ENCODE assay signal across 8 cellular contexts in genomic region chr6:34055223-34055933, GRCh38.
DNase-seq lines count a peak whose midpoint lies in the region; ATAC-seq and TF ChIP-seq lines count a peak whose summit lies in the region.

No MANE protein-coding gene starts in this region.

- no peaks in the 10 kb centered on the region for H3K9me3 Mint-ChIP-seq in activated CD8-positive, alpha-beta T cell treated with anti-CD3 and anti-CD28 coated beads, Interleukin-2, amount 10 ng/mL, durations not matched to agents 7 days and 5 days (ENCODE audit: insufficient read depth)
- no peaks in the 10 kb centered on the region for H3K9me3 Mint-ChIP-seq in endodermal cell

- peaks cover 18% of the 10 kb centered on the region for H3K4me1 ChIP-seq in BE2C
- no peaks in the 10 kb centered on the region for H3K4me1 ChIP-seq in HAP-1
- H3K4me1 ChIP-seq in endodermal cell (ENCODE audit: control insufficient read depth, insufficient read depth, low read length), result peaks cover 7% of the 10 kb centered on the region

- POLR2A ChIA-PET in activated CD8-positive, alpha-beta T cell treated with anti-CD3 and anti-CD28 coated beads, Interleukin-2, amount 10 ng/mL, durations not matched to agents 7 days and 5 days (lab: Charles Lee), result interaction anchor here (1.1 kb wide), 1 partner anchor 100 kb away, joined by 3 read pairs; no protein-coding TSS in a partner anchor

- peak; percentile 86 for DNase-seq in BE2C
- peak; percentile 53 to 88 for DNase-seq in HAP-1 (ENCODE audit: low spot score in 2 of 2)
- DNase-seq in NCI-H82 (lab: John Stamatoyannopoulos, UW), result peak; percentile 93
- DNase-seq in activated CD8-positive, alpha-beta T cell treated with anti-CD3 and anti-CD28 coated beads, Interleukin-2, amount 10 ng/mL, durations not matched to agents 7 days and 5 days, result peak; percentile 74
- DNase-seq in endodermal cell, result peak; percentile 92
- DNase-seq in myocyte (ENCODE audit: low read depth), result peak; percentile 73
- peak; percentile 35 for DNase-seq in stimulated activated CD8-positive, alpha-beta memory T cell treated with anti-CD3 and anti-CD28 coated beads, Interleukin-7, amount 100 ng/mL, for 24 hours (ENCODE audit: low read depth)

- no peak overlapping the region for H3K27ac Mint-ChIP-seq in activated CD8-positive, alpha-beta T cell treated with anti-CD3 and anti-CD28 coated beads, Interleukin-2, amount 10 ng/mL, durations not matched to agents 7 days and 5 days
- H3K27ac Mint-ChIP-seq in endodermal cell, result no peak overlapping the region

- peak; percentile 85 for ATAC-seq in activated CD8-positive, alpha-beta T cell treated with anti-CD3 and anti-CD28 coated beads, Interleukin-2, amount 10 ng/mL, durations not matched to agents 7 days and 5 days
- ATAC-seq in HG03521 (IDR thresholded peaks at IDR 0.05; ENCODE audit: unreplicated experiment), result no peak

- H3K36me3 ChIP-seq in BE2C (no peaks in the 10 kb centered on the region), HAP-1 (replicated peaks) (no peaks in the 10 kb centered on the region), endodermal cell (ENCODE audit: control insufficient read depth, insufficient read depth, low read length) (no peaks in the 10 kb centered on the region)

- H3K27me3 Mint-ChIP-seq in activated CD8-positive, alpha-beta T cell treated with anti-CD3 and anti-CD28 coated beads, Interleukin-2, amount 10 ng/mL, durations not matched to agents 7 days and 5 days (ENCODE audit: low read depth), result peaks cover 13% of the 10 kb centered on the region
- H3K27me3 Mint-ChIP-seq in endodermal cell (ENCODE audit: insufficient read depth), result peaks cover 8% of the 10 kb centered on the region

- H3K27me3 ChIP-seq in BE2C (no peaks in the 10 kb centered on the region), HAP-1 (ENCODE audit: low read depth) (no peaks in the 10 kb centered on the region), endodermal cell (ENCODE audit: control insufficient read depth, insufficient read depth, low read length, poor library complexity, severe bottlenecking) (no peaks in the 10 kb centered on the region)

- no peak overlapping the region for H3K27ac ChIP-seq in endodermal cell (ENCODE audit: low read depth, low read length)

- no peaks in the 10 kb centered on the region for H3K9me3 ChIP-seq in BE2C
- no peaks in the 10 kb centered on the region for H3K9me3 ChIP-seq in HAP-1
- no peaks in the 10 kb centered on the region for H3K9me3 ChIP-seq in endodermal cell (ENCODE audit: control insufficient read depth, low read length)

- H3K4me3 ChIP-seq in BE2C (ENCODE audit: low read depth, low read length), result no peak overlapping the region
- H3K4me3 ChIP-seq in HAP-1, result no peak overlapping the region
- no peak overlapping the region for H3K4me3 ChIP-seq in endodermal cell (ENCODE audit: low read length)

- 78 to 99% methylated on average over 11 to 18 of the region's 18 CpGs for WGBS in endodermal cell (ENCODE audit: insufficient coverage in 1 of 2, insufficient read length in 1 of 2), 2 experiments

- peak; percentile 94 for TF ChIP-seq CTCF in BE2C (IDR thresholded peaks at IDR 0.05; ENCODE audit: low read depth, low read length)
- TF ChIP-seq CTCF in endodermal cell (conservative IDR thresholded peaks at IDR 0.05), result peak; percentile 93

- no peak overlapping the region for H3K4me3 Mint-ChIP-seq in activated CD8-positive, alpha-beta T cell treated with anti-CD3 and anti-CD28 coated beads, Interleukin-2, amount 10 ng/mL, durations not matched to agents 7 days and 5 days
- no peak overlapping the region for H3K4me3 Mint-ChIP-seq in endodermal cell

- H3K36me3 Mint-ChIP-seq in activated CD8-positive, alpha-beta T cell treated with anti-CD3 and anti-CD28 coated beads, Interleukin-2, amount 10 ng/mL, durations not matched to agents 7 days and 5 days (ENCODE audit: low read depth), result no peaks in the 10 kb centered on the region
- H3K36me3 Mint-ChIP-seq in endodermal cell (ENCODE audit: low read depth), result no peaks in the 10 kb centered on the region

- in situ Hi-C loops in HAP-1 (cut with MboI; ENCODE audit: low sequenced_read_pairs), result loop anchor here (5.0 kb wide), 1 partner anchor 97 kb away; no protein-coding TSS in a partner anchor

- H3K9ac ChIP-seq in endodermal cell (ENCODE audit: extremely low read depth, low read length, poor library complexity, severe bottlenecking), result no peak overlapping the region

- CTCF ChIA-PET in activated CD8-positive, alpha-beta T cell treated with anti-CD3 and anti-CD28 coated beads, Interleukin-2, amount 10 ng/mL, durations not matched to agents 7 days and 5 days (lab: Charles Lee), result interaction anchor here (0.7 to 1.9 kb wide), 18 partner anchors 10 to 344 kb away, joined by 3 to 19 read pairs (median 4); partner anchors contain the start of gene UQCC2

- H3K4me1 Mint-ChIP-seq in activated CD8-positive, alpha-beta T cell treated with anti-CD3 and anti-CD28 coated beads, Interleukin-2, amount 10 ng/mL, durations not matched to agents 7 days and 5 days (ENCODE audit: low read depth), result no peaks in the 10 kb centered on the region
- H3K4me1 Mint-ChIP-seq in endodermal cell, result peaks cover 26% of the 10 kb centered on the region

Comparison
In these comparisons a context has a peak if more than half of its experiments do, and no peak if none do; other contexts are left out.
1. DNase-seq: peak in every context shown above with its lines; median percentile 93 in NCI-H82; 92 in endodermal cell; 86 in BE2C; 74 in activated CD8-positive, alpha-beta T cell treated with anti-CD3 and anti-CD28 coated beads, Interleukin-2, amount 10 ng/mL, durations not matched to agents 7 days and 5 days; 73 in myocyte; 70 in HAP-1; 35 in stimulated activated CD8-positive, alpha-beta memory T cell treated with anti-CD3 and anti-CD28 coated beads, Interleukin-7, amount 100 ng/mL, for 24 hours.